Comparison of ENCODE assay signal across 11 cellular contexts in genomic region chr10:71736570-71737355, GRCh38. TPM values are rescaled to one million over a fixed set of nuclear protein-coding genes. Genes with fewer than 3 reads are reported as not detected.
DNase-seq lines count a peak whose midpoint lies in the region; ATAC-seq and TF ChIP-seq lines count a peak whose summit lies in the region.
"Had no signal": no experiment of that assay in that cellular context is flagged by ENCODE, and none has a peak within 500 bp of the region (broad histone marks: within the 10 kb centered on the region; RNA-seq: fewer than 3 reads in every experiment).

No MANE protein-coding gene starts in this region.

- H3K4me3 ChIP-seq in gastrocnemius medialis = no peak overlapping the region
- no peak overlapping the region for H3K4me3 ChIP-seq in foreskin fibroblast (ENCODE audit: low read depth in 1 of 2, low read length in 2 of 2)
- H3K4me3 ChIP-seq: gastroesophageal sphincter had no signal

- no peak for TF ChIP-seq POLR2A in gastrocnemius medialis (IDR thresholded peaks at IDR 0.05)

- H3K27ac ChIP-seq in gastrocnemius medialis = peak overlapping the region; percentile 30 to 69 (median 51)

- DNase-seq in G401 (ENCODE audit: low spot score) (peak; percentile 93), NCI-H2171 (lab: John Stamatoyannopoulos, UW) (peak; percentile 26), cerebellum (ENCODE audit: low spot score) (peak; percentile 93), gastrocnemius medialis (no peak), foreskin fibroblast (no peak), kidney glomerular epithelial cell (lab: John Stamatoyannopoulos, UW) (no peak)
- DNase-seq: posterior cingulate gyrus had no signal

- intact Hi-C loops in gastrocnemius medialis (cut with DNase I; ENCODE audit: low total_unique reads) = no loop called here

- H3K27me3 ChIP-seq in gastrocnemius medialis = no peaks in the 10 kb centered on the region
- H3K27me3 ChIP-seq: gastroesophageal sphincter had no signal

- H3K9me3 ChIP-seq in gastrocnemius medialis = no peaks in the 10 kb centered on the region
- H3K9me3 ChIP-seq: gastroesophageal sphincter had no signal

- in situ Hi-C loops in G401 (cut with HindIII; ENCODE audit: low sequenced_read_pairs) (no loop called here), gastrocnemius medialis (cut with MboI; ENCODE audit: low sequenced_read_pairs in 4 of 4) (no loop called here)

- ATAC-seq in gastrocnemius medialis (peak; percentile 77 to 92), HG03025 (IDR thresholded peaks at IDR 0.05; ENCODE audit: low FRiP score, unreplicated experiment) (no peak), GM19351 (IDR thresholded peaks at IDR 0.05; ENCODE audit: unreplicated experiment) (no peak)

- TF ChIP-seq CTCF in gastrocnemius medialis (IDR thresholded peaks at IDR 0.05 in 4 of 5, conservative IDR thresholded peaks at IDR 0.05 in 1 of 5) = no peak
- TF ChIP-seq CTCF in foreskin fibroblast (IDR thresholded peaks at IDR 0.05; ENCODE audit: low read depth, low read length) = no peak

- no peaks in the 10 kb centered on the region for H3K36me3 ChIP-seq in gastrocnemius medialis

- H3K4me1 ChIP-seq in gastrocnemius medialis = peaks cover 14 to 19% of the 10 kb centered on the region in 2 donors

RNA-seq across cellular contexts. Expression of gene C10orf105, which starts 17.2 kb away (rescaled TPM):
- total RNA-seq in G401 (2014; rRNA removed; shearing (Covaris generic)) = not detected in 2 replicates
- total RNA-seq in cerebellum (1.00 TPM), gastrocnemius medialis (not detected)
- total RNA-seq: HT1080 had no signal

RNA-seq across cellular contexts. Expression of gene VSIR, which starts 36.6 kb away (rescaled TPM):
- total RNA-seq in G401 (2014; rRNA removed; shearing (Covaris generic)) = 1.2 and 1.5 TPM in 2 replicates
- 4.7 TPM for total RNA-seq in cerebellum
- 10 to 100 TPM in 3 of 4 donors, 1 to 10 TPM in 1; 7.9 to 20.7 (median 16.9) TPM for total RNA-seq in gastrocnemius medialis

Comparison
In these comparisons a context has a peak if more than half of its experiments do, and no peak if none do; other contexts are left out.
1. DNase-seq: peak in G401 (single experiment), NCI-H2171 (single experiment) and cerebellum (single experiment); none in gastrocnemius medialis (0 of 2), foreskin fibroblast (0 of 2) and kidney glomerular epithelial cell (single experiment).
2. ATAC-seq: peak in gastrocnemius medialis (2 of 2); none in HG03025 (single experiment) and GM19351 (single experiment).